In genomic region chr6:35332074-35332887, GRCh38 we compare ENCODE assay signal across 8 cellular contexts. TPM values are rescaled to one million over a fixed set of nuclear protein-coding genes. Genes with fewer than 3 reads are reported as not detected.
DNase-seq lines count a peak whose midpoint lies in the region; ATAC-seq and TF ChIP-seq lines count a peak whose summit lies in the region.
"Not testable (repeated sequence)": the region's sequence is repeated elsewhere in the genome, so short reads cannot be mapped to it uniquely, and the experiment has no call there.

No MANE protein-coding gene starts in this region.

- H3K4me1 ChIP-seq in PC-9 (replicated peaks; ENCODE audit: insufficient read depth), result not testable (repeated sequence)

- not testable (repeated sequence) for H2AFZ ChIP-seq in PC-9

- CTCF ChIA-PET in PC-9 (lab: Charles Lee), result interaction anchor here (0.7 kb wide), 1 partner anchor 10 kb away, joined by 9 read pairs; no protein-coding TSS in a partner anchor

- not testable (repeated sequence) for H4K20me1 ChIP-seq in PC-9 (ENCODE audit: insufficient read depth)

- not testable (repeated sequence) for H3K36me3 ChIP-seq in PC-9 (ENCODE audit: low read depth)

- DNase-seq in NCI-H1436 treated with DMSO at 0.1 percent for 48 hours (lab: John Stamatoyannopoulos, UW), result peak; percentile 23
- DNase-seq in PC-9, result peak; percentile 68 to 74
- DNase-seq in activated CD4-positive, alpha-beta T cell treated with anti-CD3 and anti-CD28 coated beads for 4 hours, result peak; percentile 66 to 67
- DNase-seq in activated naive CD4-positive, alpha-beta T cell treated with anti-CD3 and anti-CD28 coated beads, Interleukin-2, amount 50 U/mL, for 16 hours, result peak; percentile 63
- peak; percentile 61 for DNase-seq in left ventricle myocardium superior
- DNase-seq in stimulated activated CD4-positive, alpha-beta T cell treated with anti-CD3 and anti-CD28 coated beads, Interleukin-12 subunit alpha, Interleukin-12 subunit beta, amount 100 ng/mL, for 48 hours (ENCODE audit: low read depth in 2 of 3, low spot score in 1 of 3), result peak in 2 of 3 donors; percentile 30 to 35

- BruUV-seq in PC-9 (replicated peaks; lab: Mats Ljungman, UMichigan), result not testable (repeated sequence)

- H3K9me2 ChIP-seq in PC-9 (ENCODE audit: insufficient read depth), result not testable (repeated sequence)

- peak; percentile 65 for ATAC-seq in left ventricle myocardium superior

- POLR2A ChIA-PET in PC-9 (lab: Charles Lee; ENCODE audit: unreplicated experiment), result not testable (repeated sequence)

- intact Hi-C loops in PC-9 (cut with micrococcal nuclease; ENCODE audit: unreplicated experiment); left ventricle myocardium superior (cut with micrococcal nuclease): not testable (repeated sequence)

- 0 out of 2 replicates have a peak overlapping the region, but pooled peaks have one; percentile 25 for H3K27ac ChIP-seq in 22Rv1
- not testable (repeated sequence) for H3K27ac ChIP-seq in PC-9

- not testable (repeated sequence) for H3K4me3 ChIP-seq in PC-9

- H3K27me3 ChIP-seq in PC-9 (ENCODE audit: insufficient read depth, low read depth), result not testable (repeated sequence)

- H3K9me3 ChIP-seq in PC-9 (ENCODE audit: insufficient read depth, low read depth), result not testable (repeated sequence)

- H3F3A ChIP-seq in PC-9 (ENCODE audit: insufficient read depth, low read depth), result not testable (repeated sequence)

- TF ChIP-seq CTCF in 22Rv1 (IDR thresholded peaks at IDR 0.05), result peak; percentile 40; the same call in 1 of the 2 replicates
- peak; percentile 28 for TF ChIP-seq CTCF in GM12873 (IDR thresholded peaks at IDR 0.05; ENCODE audit: insufficient read depth, low read depth, low read length, missing control alignments)
- TF ChIP-seq CTCF in PC-9 (conservative IDR thresholded peaks at IDR 0.05), result peak; percentile 37; the same call in 1 of the 2 replicates

- not testable (repeated sequence) for H3K79me2 ChIP-seq in PC-9 (ENCODE audit: low read depth)

- peak overlapping the region; percentile 51; the same call in 1 of the 2 replicates for H3K4me2 ChIP-seq in PC-9

RNA-seq across cellular contexts. Expression of gene PPARD, which starts 10.1 kb away (rescaled TPM):
- total RNA-seq in PC-9 (2021) (18.8 and 24.7 TPM in 2 replicates), left ventricle myocardium superior (15.1 TPM)

RNA-seq across cellular contexts. Expression of gene DEF6, which starts 34.7 kb away (rescaled TPM):
- total RNA-seq in PC-9 (2021) (19.6 and 27.0 TPM in 2 replicates), left ventricle myocardium superior (1.8 TPM)
